8 cellular contexts compared by ENCODE assay signal in genomic region chr7:47444376-47445098, GRCh38.
DNase-seq lines count a peak whose midpoint lies in the region; ATAC-seq and TF ChIP-seq lines count a peak whose summit lies in the region.

No MANE protein-coding gene starts in this region.

- H3K9me3 Mint-ChIP-seq in chondrocyte (ENCODE audit: low read depth): no peaks in the 10 kb centered on the region

- no CpG with 5 or more reads among the region's 14 CpGs for WGBS in IMR-90 (ENCODE audit: extremely low coverage in 2 of 2, insufficient read length in 1 of 2), 2 experiments

- no peak overlapping the region; the same call in 1 of the 2 replicates for H4K91ac ChIP-seq in IMR-90 (ENCODE audit: insufficient read depth, low read depth, low read length)

- H3K56ac ChIP-seq in IMR-90 (ENCODE audit: extremely low read depth, insufficient read depth, low read length): no peak overlapping the region

- no peak overlapping the region for H3K23ac ChIP-seq in IMR-90 (ENCODE audit: low read depth, low read length)

- H2AK5ac ChIP-seq in IMR-90 (ENCODE audit: low read depth, low read length): peak overlapping the region; percentile 22

- no peak overlapping the region for H2BK5ac ChIP-seq in IMR-90 (ENCODE audit: low read depth, low read length, poor library complexity, severe bottlenecking)

- H2BK120ac ChIP-seq in IMR-90 (ENCODE audit: low read depth, low read length): no peak overlapping the region

- no peaks in the 10 kb centered on the region for H3K9me3 ChIP-seq in IMR-90 (ENCODE audit: control insufficient read depth, insufficient read depth, low read length)

- H4K5ac ChIP-seq in IMR-90 (ENCODE audit: low read depth, low read length): no peak overlapping the region

- H3K4me3 ChIP-seq in IMR-90 (ENCODE audit: insufficient read depth, low read depth, low read length): no peak overlapping the region

- H3K9me1 ChIP-seq in IMR-90 (ENCODE audit: insufficient read depth, low read length): peaks cover 42% of the 10 kb centered on the region

- no peak overlapping the region for H3K4ac ChIP-seq in IMR-90 (ENCODE audit: low read depth, low read length)

- no peak overlapping the region for H2BK15ac ChIP-seq in IMR-90 (ENCODE audit: low read depth, low read length)

- intact Hi-C loops in IMR-90 (cut with micrococcal nuclease): no loop called here

- dilution Hi-C loops in IMR-90 (cut with HindIII; ENCODE audit: low sequenced_read_pairs, unreplicated experiment): no loop called here

- H3K27ac Mint-ChIP-seq in chondrocyte (ENCODE audit: unreplicated experiment): peak overlapping the region; percentile 74

- no peak overlapping the region for H3K9ac ChIP-seq in IMR-90 (ENCODE audit: low read depth, low read length)

- TF ChIP-seq RAD21 in IMR-90 (IDR thresholded peaks at IDR 0.05; ENCODE audit: low read length): peak; percentile 58

- peaks cover 22% of the 10 kb centered on the region for H3K36me3 Mint-ChIP-seq in chondrocyte (ENCODE audit: low read depth)

- H3K36me3 ChIP-seq in IMR-90 (ENCODE audit: control insufficient read depth, insufficient read depth, low read length): peaks cover 7% of the 10 kb centered on the region; the same call in 1 of the 2 replicates

- ATAC-seq in IMR-90 (ENCODE audit: low read depth) (0 out of 2 replicates have a peak, but pooled peaks have one; percentile 31), HG02973 (IDR thresholded peaks at IDR 0.05; ENCODE audit: unreplicated experiment) (no peak), HG03354 (IDR thresholded peaks at IDR 0.05; ENCODE audit: poor library complexity, severe bottlenecking, unreplicated experiment) (no peak)

- no peak overlapping the region for H3K27ac ChIP-seq in IMR-90 (ENCODE audit: insufficient read depth, low read length)

- no peak overlapping the region for H2AFZ ChIP-seq in IMR-90 (replicated peaks; ENCODE audit: low read length, poor library complexity)

- H3K27me3 ChIP-seq in IMR-90 (ENCODE audit: control insufficient read depth, insufficient read depth, low read length): no peaks in the 10 kb centered on the region

- H3K14ac ChIP-seq in IMR-90 (replicated peaks; ENCODE audit: low read depth, low read length): no peak overlapping the region

- H3K79me1 ChIP-seq in IMR-90 (ENCODE audit: low read depth in 1 of 2, low read length in 2 of 2): peaks cover 56 to 86% of the 10 kb centered on the region in 2 experiments

- H3K4me1 Mint-ChIP-seq in chondrocyte (ENCODE audit: low read depth): peaks cover 90% of the 10 kb centered on the region

- peaks cover 78% of the 10 kb centered on the region for H4K20me1 ChIP-seq in IMR-90 (ENCODE audit: insufficient read depth, low read length)

- DNase-seq in DMS 273 (lab: John Stamatoyannopoulos, UW; ENCODE audit: unreplicated experiment): peak; percentile 56
- no peak for DNase-seq in IMR-90
- no peak for DNase-seq in chondrocyte (ENCODE audit: low spot score)
- DNase-seq in myocyte (ENCODE audit: low read depth): peak; percentile 50
- DNase-seq in SKM-1 treated with dmso at 0.1 percent for 144 hours (lab: John Stamatoyannopoulos, UW; ENCODE audit: unreplicated experiment): no peak
- no peak for DNase-seq in stimulated activated naive CD4-positive, alpha-beta T cell (lab: John Stamatoyannopoulos, UW)

- peak overlapping the region; percentile 14; the same call in 1 of the 2 replicates for H2BK20ac ChIP-seq in IMR-90 (ENCODE audit: low read depth, low read length)

- CTCF ChIA-PET in IMR-90 (lab: Yijun Ruan, JAX): interaction anchor here (0.5 to 0.7 kb wide), 2 partner anchors 178 to 198 kb away, joined by 3 to 4 read pairs; no protein-coding TSS in a partner anchor

- no peak for TF ChIP-seq POLR2A in IMR-90 (IDR thresholded peaks at IDR 0.05; ENCODE audit: low read depth, low read length)

- H3K4me1 ChIP-seq in IMR-90 (ENCODE audit: control insufficient read depth, insufficient read depth, low read length): peaks cover 12% of the 10 kb centered on the region

- peak; percentile 47 for TF ChIP-seq CTCF in IMR-90 (conservative IDR thresholded peaks at IDR 0.05; ENCODE audit: low read depth, low read length)
- peak; percentile 76 for TF ChIP-seq CTCF in chondrocyte (IDR thresholded peaks at IDR 0.05)

- in situ Hi-C loops in IMR-90 (cut with MboI; ENCODE audit: low sequenced_read_pairs): no loop called here

- H3K4me3 Mint-ChIP-seq in chondrocyte (ENCODE audit: unreplicated experiment): no peak overlapping the region

- no peak overlapping the region for H2AK9ac ChIP-seq in IMR-90 (replicated peaks; ENCODE audit: low read depth, low read length, poor library complexity)

- BruUV-seq in IMR-90 (replicated peaks; lab: Mats Ljungman, UMichigan): no TSS peak

- no peak overlapping the region for H3K4me2 ChIP-seq in IMR-90 (ENCODE audit: low read depth, low read length)

- H3K18ac ChIP-seq in IMR-90 (ENCODE audit: low read depth, low read length): no peak overlapping the region

- H4K8ac ChIP-seq in IMR-90 (ENCODE audit: low read depth in 2 of 2, low read length in 2 of 2): no peak overlapping the region

- H3K27me3 Mint-ChIP-seq in chondrocyte (ENCODE audit: low read depth): no peaks in the 10 kb centered on the region

- POLR2A ChIA-PET in IMR-90 (lab: Charles Lee; ENCODE audit: unreplicated experiment): no interaction called here

TF ChIP-seq in IMR-90, 13 proteins besides CTCF, POLR2A, EP300 and RAD21:
- TF ChIP-seq SMC3 (IDR thresholded peaks at IDR 0.05; ENCODE audit: low read depth, low read length) (peak; percentile 43), CEBPB (IDR thresholded peaks at IDR 0.05; ENCODE audit: low read depth, low read length) (no peak)

Comparison
In these comparisons a context has a peak if more than half of its experiments do, and no peak if none do; other contexts are left out.
1. DNase-seq: peak in DMS 273 (single experiment) and myocyte (single experiment); none in IMR-90 (single experiment), chondrocyte (single experiment), SKM-1 treated with dmso at 0.1 percent for 144 hours (single experiment) and stimulated activated naive CD4-positive, alpha-beta T cell (0 of 6).